Comparison of ENCODE assay signal across 1 cellular context in the genomic region with DNA sequence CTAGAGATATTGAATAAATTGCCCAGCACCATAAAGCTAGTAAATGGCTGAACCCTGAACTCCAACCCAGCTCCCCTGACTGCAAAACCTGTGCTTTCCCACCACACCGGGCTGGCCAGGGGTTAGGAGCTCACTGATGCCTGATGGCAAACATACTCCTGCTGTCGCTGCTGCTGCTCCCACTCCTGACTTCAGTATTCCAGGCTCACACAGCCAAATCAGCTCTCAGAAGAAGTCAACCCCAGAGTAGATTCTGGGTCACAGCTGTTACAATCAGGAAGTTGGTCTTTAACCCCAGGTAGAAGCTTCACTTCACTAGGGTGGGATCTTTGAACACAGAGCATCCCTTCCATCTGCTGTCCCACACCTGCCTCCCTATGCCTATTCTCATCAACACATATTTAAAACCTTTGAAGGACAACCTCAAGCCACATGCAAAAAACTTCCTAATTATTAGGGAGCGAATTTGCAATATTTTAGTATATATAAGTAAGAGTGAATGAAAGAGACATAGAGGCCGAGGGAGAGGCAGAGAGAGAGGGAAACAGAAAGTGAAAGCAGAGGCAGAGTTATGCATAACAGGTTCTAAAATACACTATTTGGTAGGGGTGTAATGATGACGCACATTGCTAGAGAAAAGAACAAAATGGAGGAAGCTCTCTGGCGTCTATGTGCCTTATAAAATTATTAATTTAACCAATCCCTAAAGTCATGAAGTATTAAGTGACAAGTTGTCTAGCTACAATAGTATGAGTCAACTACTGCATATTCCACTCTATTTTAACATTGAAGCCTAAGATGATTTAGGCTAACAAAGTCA.
TF ChIP-seq lines count a peak whose summit lies in the region.

No MANE protein-coding gene starts in this region.

TF ChIP-seq in liver, 16 proteins besides CTCF, POLR2A, EP300 and RAD21 (continued from another document):
- TF ChIP-seq, protein P1, sequence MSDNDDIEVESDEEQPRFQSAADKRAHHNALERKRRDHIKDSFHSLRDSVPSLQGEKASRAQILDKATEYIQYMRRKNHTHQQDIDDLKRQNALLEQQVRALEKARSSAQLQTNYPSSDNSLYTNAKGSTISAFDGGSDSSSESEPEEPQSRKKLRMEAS (IDR thresholded peaks at IDR 0.05): no peak
- no peak for TF ChIP-seq FOXA2 (IDR thresholded peaks at IDR 0.05)
- TF ChIP-seq RXRA (IDR thresholded peaks at IDR 0.05): peak in 1 of 2 donors; percentile 30
- no peak for TF ChIP-seq EGR1 (IDR thresholded peaks at IDR 0.05; ENCODE audit: low read depth in 2 of 2)
- peak; percentile 98 for TF ChIP-seq YY1 (IDR thresholded peaks at IDR 0.05)
- TF ChIP-seq FOXA1 (IDR thresholded peaks at IDR 0.05): no peak
- TF ChIP-seq, protein P2, sequence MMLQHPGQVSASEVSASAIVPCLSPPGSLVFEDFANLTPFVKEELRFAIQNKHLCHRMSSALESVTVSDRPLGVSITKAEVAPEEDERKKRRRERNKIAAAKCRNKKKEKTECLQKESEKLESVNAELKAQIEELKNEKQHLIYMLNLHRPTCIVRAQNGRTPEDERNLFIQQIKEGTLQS (IDR thresholded peaks at IDR 0.05): peak; percentile 28
- peak in 1 of 2 donors; percentile 40 for TF ChIP-seq HNF4A (conservative IDR thresholded peaks at IDR 0.05)
- no peak for TF ChIP-seq TAF1 (conservative IDR thresholded peaks at IDR 0.05)
- TF ChIP-seq, protein P3, sequence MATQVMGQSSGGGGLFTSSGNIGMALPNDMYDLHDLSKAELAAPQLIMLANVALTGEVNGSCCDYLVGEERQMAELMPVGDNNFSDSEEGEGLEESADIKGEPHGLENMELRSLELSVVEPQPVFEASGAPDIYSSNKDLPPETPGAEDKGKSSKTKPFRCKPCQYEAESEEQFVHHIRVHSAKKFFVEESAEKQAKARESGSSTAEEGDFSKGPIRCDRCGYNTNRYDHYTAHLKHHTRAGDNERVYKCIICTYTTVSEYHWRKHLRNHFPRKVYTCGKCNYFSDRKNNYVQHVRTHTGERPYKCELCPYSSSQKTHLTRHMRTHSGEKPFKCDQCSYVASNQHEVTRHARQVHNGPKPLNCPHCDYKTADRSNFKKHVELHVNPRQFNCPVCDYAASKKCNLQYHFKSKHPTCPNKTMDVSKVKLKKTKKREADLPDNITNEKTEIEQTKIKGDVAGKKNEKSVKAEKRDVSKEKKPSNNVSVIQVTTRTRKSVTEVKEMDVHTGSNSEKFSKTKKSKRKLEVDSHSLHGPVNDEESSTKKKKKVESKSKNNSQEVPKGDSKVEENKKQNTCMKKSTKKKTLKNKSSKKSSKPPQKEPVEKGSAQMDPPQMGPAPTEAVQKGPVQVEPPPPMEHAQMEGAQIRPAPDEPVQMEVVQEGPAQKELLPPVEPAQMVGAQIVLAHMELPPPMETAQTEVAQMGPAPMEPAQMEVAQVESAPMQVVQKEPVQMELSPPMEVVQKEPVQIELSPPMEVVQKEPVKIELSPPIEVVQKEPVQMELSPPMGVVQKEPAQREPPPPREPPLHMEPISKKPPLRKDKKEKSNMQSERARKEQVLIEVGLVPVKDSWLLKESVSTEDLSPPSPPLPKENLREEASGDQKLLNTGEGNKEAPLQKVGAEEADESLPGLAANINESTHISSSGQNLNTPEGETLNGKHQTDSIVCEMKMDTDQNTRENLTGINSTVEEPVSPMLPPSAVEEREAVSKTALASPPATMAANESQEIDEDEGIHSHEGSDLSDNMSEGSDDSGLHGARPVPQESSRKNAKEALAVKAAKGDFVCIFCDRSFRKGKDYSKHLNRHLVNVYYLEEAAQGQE (IDR thresholded peaks at IDR 0.05): peak; percentile 67
